Comparison of ENCODE assay signal across 8 cellular contexts in genomic region chr7:24820730-24821044, GRCh38.
A peak's percentile ranks its signal among the peaks of the same experiment; 100 is the strongest.
DNase-seq lines count a peak whose midpoint lies in the region; TF ChIP-seq lines count a peak whose summit lies in the region.

No MANE protein-coding gene starts in this region.

- H3K27me3 ChIP-seq in spleen (replicated peaks in 1 of 7), result no peaks in the 10 kb centered on the region

- H3K4me1 Mint-ChIP-seq in chondrocyte (ENCODE audit: low read depth), result peaks cover 25% of the 10 kb centered on the region

- peak overlapping the region; percentile 74 for H3K27ac Mint-ChIP-seq in chondrocyte (ENCODE audit: unreplicated experiment)

- no peak for TF ChIP-seq POLR2A in spleen (IDR thresholded peaks at IDR 0.05)

- no peak overlapping the region for H3K4me3 Mint-ChIP-seq in chondrocyte (ENCODE audit: unreplicated experiment)

- in situ Hi-C loops in G401 (cut with HindIII; ENCODE audit: low sequenced_read_pairs), result no loop called here

- no peaks in the 10 kb centered on the region for H3K27me3 Mint-ChIP-seq in chondrocyte (ENCODE audit: low read depth)

- intact Hi-C loops in spleen (cut with DNase I; ENCODE audit: low total_unique reads), result loop anchor here (5.0 kb wide), 1 partner anchor 157 kb away; no protein-coding TSS in a partner anchor

- H3K36me3 ChIP-seq in spleen, result peaks cover 0 to 18% (median 2%) of the 10 kb centered on the region in 6 donors

- DNase-seq in NOMO-1 treated with DMSO at 0.1 percent for 48 hours (lab: John Stamatoyannopoulos, UW; ENCODE audit: unreplicated experiment) (peak; percentile 78), NOMO-1 (lab: John Stamatoyannopoulos, UW; ENCODE audit: unreplicated experiment in 2 of 2) (no peak), NCI-H510A treated with DMSO at 0.1 percent for 48 hours (lab: John Stamatoyannopoulos, UW) (peak; percentile 79), chondrocyte (ENCODE audit: low spot score) (no peak), spleen (no peak), DMS 273 treated with DMSO at 0.1 percent for 48 hours (lab: John Stamatoyannopoulos, UW) (no peak), G401 (ENCODE audit: low spot score) (no peak)
- DNase-seq in effector CD4-positive, alpha-beta T cell, result no peak

- no peak overlapping the region for H3K4me3 ChIP-seq in spleen

- H3K27ac ChIP-seq in spleen, result peak overlapping the region; percentile 22 to 86 (median 76)

- H3K36me3 Mint-ChIP-seq in chondrocyte (ENCODE audit: low read depth), result peaks cover 5% of the 10 kb centered on the region

- H3K9me3 Mint-ChIP-seq in chondrocyte (ENCODE audit: low read depth), result no peaks in the 10 kb centered on the region

- TF ChIP-seq CTCF in chondrocyte (IDR thresholded peaks at IDR 0.05) (no peak), spleen (IDR thresholded peaks at IDR 0.05 in 8 of 11, conservative IDR thresholded peaks at IDR 0.05 in 3 of 11) (no peak)

- H3K4me1 ChIP-seq in spleen, result peaks cover 8 to 38% (median 28%) of the 10 kb centered on the region in 6 donors

- H3K9me3 ChIP-seq in spleen, result no peaks in the 10 kb centered on the region

Comparison
In these comparisons a context has a peak if more than half of its experiments do, and no peak if none do; other contexts are left out.
1. DNase-seq: peak in NOMO-1 treated with DMSO at 0.1 percent for 48 hours (single experiment) and NCI-H510A treated with DMSO at 0.1 percent for 48 hours (single experiment); none in NOMO-1 (0 of 2), chondrocyte (single experiment), spleen (single experiment), DMS 273 treated with DMSO at 0.1 percent for 48 hours (single experiment), effector CD4-positive, alpha-beta T cell (single experiment) and G401 (single experiment).